In the genomic region with DNA sequence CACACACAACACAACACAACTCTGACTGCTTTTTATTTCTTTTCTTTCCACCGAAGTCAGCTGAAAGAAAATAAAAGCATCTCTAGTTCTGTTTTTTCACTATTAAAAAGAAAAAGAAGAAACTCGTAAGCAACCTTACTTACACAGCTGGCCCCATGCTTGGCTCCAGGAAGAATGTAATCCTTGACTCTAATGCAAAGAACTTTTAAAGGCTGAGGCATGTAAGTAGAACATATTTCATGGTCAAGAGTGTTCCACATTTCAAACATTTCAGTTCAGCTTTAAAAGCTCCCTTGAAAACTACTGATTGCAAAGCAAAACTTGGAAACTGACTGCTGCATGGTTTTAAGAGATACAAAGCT, we compare ENCODE assay signal across 10 cellular contexts. TPM values are rescaled to one million over a fixed set of nuclear protein-coding genes. Genes with fewer than 3 reads are reported as not detected.
DNase-seq lines count a peak whose midpoint lies in the region; ATAC-seq and TF ChIP-seq lines count a peak whose summit lies in the region.
"Had no signal": no experiment of that assay in that cellular context is flagged by ENCODE, and none has a peak within 500 bp of the region (broad histone marks: within the 10 kb centered on the region; RNA-seq: fewer than 3 reads in every experiment).

No MANE protein-coding gene starts in this region.

- no peaks in the 10 kb centered on the region for H3K36me3 ChIP-seq in HUES48 (ENCODE audit: control insufficient read depth, insufficient read depth, low read length)

- in situ Hi-C loops in astrocyte of the cerebellum (cut with HindIII; ENCODE audit: low sequenced_read_pairs), result loop anchor here (5.0 kb wide), 1 partner anchor 175 kb away; no protein-coding TSS in a partner anchor

- no peak for TF ChIP-seq CTCF in astrocyte of the cerebellum (IDR thresholded peaks at IDR 0.05; ENCODE audit: low read depth, low read length, missing control alignments)

- H3K27me3 ChIP-seq in HUES48 (ENCODE audit: control insufficient read depth, insufficient read depth, low read length), result no peaks in the 10 kb centered on the region

- intact Hi-C loops in sciatic nerve (cut with DNase I), result loop anchor here (5.0 kb wide), 1 partner anchor 180 kb away; no protein-coding TSS in a partner anchor
- intact Hi-C loops in posterior cingulate gyrus (cut with DNase I), result loop anchor here (2.0 to 10.0 kb wide), 3 partner anchors 85 to 947 kb away; partner anchors contain the start of gene GRIA2

- DNase-seq in astrocyte of the cerebellum (ENCODE audit: low read depth) (no peak), left kidney (ENCODE audit: low read depth, low spot score) (peak; percentile 36), sciatic nerve (ENCODE audit: low spot score) (no peak), posterior cingulate gyrus (no peak), SK-N-DZ (ENCODE audit: low spot score) (no peak)
- DNase-seq: activated T-cell treated with anti-CD3 and anti-CD28 coated beads, Interleukin-2, amount 50 U/mL, for 1 hour; stimulated activated naive B cell treated with anti-CD40 and anti-IgM and Interleukin-4, amounts not matched to agents 10 μg/mL and 1 μg/mL and 100 μg/mL, for 72 hours had no signal

- no peaks in the 10 kb centered on the region for H3K9me3 ChIP-seq in HUES48 (ENCODE audit: control insufficient read depth, insufficient read depth, low read length)

- H3K9ac ChIP-seq in HUES48 (ENCODE audit: low read depth, low read length), result no peak overlapping the region

- H3K27ac ChIP-seq in HUES48 (ENCODE audit: low read depth, low read length) (peak overlapping the region; percentile 43), temporal lobe (ENCODE audit: low read depth, low read length) (peak overlapping the region; percentile 27)

- ATAC-seq in sciatic nerve, result no peak
- ATAC-seq in HG02973 (IDR thresholded peaks at IDR 0.05; ENCODE audit: unreplicated experiment), result no peak
- ATAC-seq: stimulated activated naive B cell treated with anti-CD40 and anti-IgM and Interleukin-4, amounts not matched to agents 10 μg/mL and 1 μg/mL and 100 μg/mL, for 72 hours had no signal

- no peak overlapping the region; the same call in 1 of the 2 replicates for H3K4me3 ChIP-seq in HUES48 (ENCODE audit: low read depth, low read length)
- peak overlapping the region; percentile 4 for H3K4me3 ChIP-seq in astrocyte of the cerebellum (ENCODE audit: low read depth, low read length)

- peaks cover 5% of the 10 kb centered on the region for H3K4me1 ChIP-seq in HUES48 (ENCODE audit: control insufficient read depth, insufficient read depth, low read length)

RNA-seq across cellular contexts. Expression of gene GASK1B, which starts 0.6 kb away (rescaled TPM):
- total RNA-seq in temporal lobe, result 14.3 TPM
- 100 TPM for total RNA-seq in sciatic nerve
- 0.14 TPM in 2 replicates for polyA plus RNA-seq in SK-N-DZ (2014; cell fraction: cytosol; rRNA removed)
- polyA plus RNA-seq in SK-N-DZ (2014; cell fraction: nucleus; rRNA removed), result 0.04 and 0.16 TPM in 2 replicates

RNA-seq across cellular contexts. Expression of gene TMEM144, which starts 38.1 kb away (rescaled TPM):
- total RNA-seq in temporal lobe (1.2 TPM), sciatic nerve (11.9 TPM)
- polyA plus RNA-seq in SK-N-DZ (2014; cell fraction: cytosol; rRNA removed), result not detected in 2 replicates
- polyA plus RNA-seq in SK-N-DZ (2014; cell fraction: nucleus; rRNA removed), result 0.29 TPM in 1 of 2 replicates, not detected in the other
